15 cellular contexts compared by ENCODE assay signal in the genomic region with DNA sequence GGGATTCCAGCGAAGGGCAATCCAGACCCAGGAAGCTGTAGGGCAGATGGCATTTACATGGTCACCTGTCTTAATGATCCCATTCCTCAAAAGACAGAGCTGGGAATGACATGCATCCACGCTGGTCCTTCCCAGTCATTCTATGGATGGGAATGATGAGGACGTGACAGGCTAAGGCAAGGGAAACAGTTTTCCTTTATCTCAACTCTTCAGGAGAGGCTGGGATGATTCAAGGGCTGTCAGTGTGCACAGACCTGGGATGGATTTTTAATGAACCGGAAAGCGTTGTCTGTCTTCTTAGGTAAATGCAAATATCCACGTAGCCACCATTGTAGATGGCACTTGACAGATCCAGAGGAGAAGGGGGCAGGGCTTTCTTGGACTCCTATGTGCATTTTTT.
DNase-seq lines count a peak whose midpoint lies in the region; ATAC-seq lines count a peak whose summit lies in the region.
"Had no signal": no experiment of that assay in that cellular context is flagged by ENCODE, and none has a peak within 500 bp of the region (broad histone marks: within the 10 kb centered on the region; RNA-seq: fewer than 3 reads in every experiment).

No MANE protein-coding gene starts in this region.

- H3K27ac ChIP-seq in Karpas-422 (ENCODE audit: low read length) (peak overlapping the region; percentile 87), neuronal stem cell (replicated peaks; ENCODE audit: low read length) (no peak overlapping the region)
- H3K27ac ChIP-seq: 22Rv1; A549; BLaER1 treated with 17β-estradiol and CSF1 and Interleukin-3, amounts not matched to agents 10 nM and 100 nM; C4-2B had no signal

- H2BK5ac ChIP-seq in neuronal stem cell (ENCODE audit: low read length): no peak overlapping the region

- H3K9ac ChIP-seq in Karpas-422 (ENCODE audit: low read length): peak overlapping the region; percentile 52
- H3K9ac ChIP-seq in neuronal stem cell (ENCODE audit: low read depth, low read length, poor library complexity): no peak overlapping the region
- H3K9ac ChIP-seq: BLaER1 treated with 17β-estradiol and CSF1 and Interleukin-3, amounts not matched to agents 10 nM and 100 nM had no signal

- no peak overlapping the region for H4K91ac ChIP-seq in neuronal stem cell (ENCODE audit: low read depth, low read length, poor library complexity)

- no peak overlapping the region for H2AFZ ChIP-seq in Karpas-422 (ENCODE audit: low read length)
- H2AFZ ChIP-seq in neuronal stem cell (ENCODE audit: low read length): no peak overlapping the region

- intact Hi-C loops in sciatic nerve (cut with DNase I): no loop called here

- H3K9me3 ChIP-seq in Karpas-422 (ENCODE audit: low read length) (no peaks in the 10 kb centered on the region), neuronal stem cell (replicated peaks in 1 of 2; ENCODE audit: control insufficient read depth in 2 of 2, insufficient read depth in 1 of 2, low read depth in 1 of 2, low read length in 2 of 2) (no peaks in the 10 kb centered on the region)
- H3K9me3 ChIP-seq: A549; BLaER1 treated with 17β-estradiol and CSF1 and Interleukin-3, amounts not matched to agents 10 nM and 100 nM; Caco-2 had no signal

- no peak overlapping the region for H3K23ac ChIP-seq in neuronal stem cell (ENCODE audit: low read depth, low read length, poor library complexity)

- H4K20me1 ChIP-seq in Karpas-422 (ENCODE audit: insufficient read depth, low read depth, low read length): no peaks in the 10 kb centered on the region

- H3K9me2 ChIP-seq in Karpas-422 (replicated peaks; ENCODE audit: insufficient read depth, low read length): no peaks in the 10 kb centered on the region

- H3K79me1 ChIP-seq in neuronal stem cell (ENCODE audit: low read depth, low read length): no peaks in the 10 kb centered on the region

- H3K14ac ChIP-seq in neuronal stem cell (ENCODE audit: low read length): peak overlapping the region; percentile 61

- ATAC-seq in HG02642 (IDR thresholded peaks at IDR 0.05; ENCODE audit: poor library complexity, unreplicated experiment) (no peak), sciatic nerve (no peak)
- ATAC-seq: A549; CD8-positive, alpha-beta T cell had no signal

- H2BK15ac ChIP-seq in neuronal stem cell (ENCODE audit: low read length): no peak overlapping the region

- H3K27me3 ChIP-seq in Karpas-422 (ENCODE audit: low read length): no peaks in the 10 kb centered on the region
- H3K27me3 ChIP-seq in neuronal stem cell (ENCODE audit: control insufficient read depth in 3 of 3, insufficient read depth in 3 of 3, low read depth in 1 of 3, low read length in 3 of 3): no peaks in the 10 kb centered on the region

- no peak overlapping the region for H2AK5ac ChIP-seq in neuronal stem cell (ENCODE audit: low read depth, low read length)

- H2BK12ac ChIP-seq in neuronal stem cell (ENCODE audit: low read length): no peak overlapping the region

- H3K18ac ChIP-seq in neuronal stem cell (ENCODE audit: low read length): no peak overlapping the region

- H3K4me3 ChIP-seq in Karpas-422 (ENCODE audit: low read length) (no peak overlapping the region), neuronal stem cell (ENCODE audit: low read length in 2 of 2) (no peak overlapping the region)
- H3K4me3 ChIP-seq: A549; BLaER1 treated with 17β-estradiol and CSF1 and Interleukin-3, amounts not matched to agents 10 nM and 100 nM had no signal

- H3K4me1 ChIP-seq in Karpas-422 (ENCODE audit: low read length): peaks cover 78% of the 10 kb centered on the region
- no peaks in the 10 kb centered on the region for H3K4me1 ChIP-seq in neuronal stem cell (ENCODE audit: control insufficient read depth in 2 of 2, insufficient read depth in 1 of 2, low read depth in 1 of 2, low read length in 2 of 2)
- H3K4me1 ChIP-seq: A549, Caco-2 had no signal

- no peak overlapping the region for H3K4ac ChIP-seq in neuronal stem cell (ENCODE audit: low read length)

- H2BK120ac ChIP-seq in neuronal stem cell (ENCODE audit: low read depth, low read length): no peak overlapping the region

- H3K79me2 ChIP-seq in Karpas-422 (ENCODE audit: low read length): no peaks in the 10 kb centered on the region

- DNase-seq in Karpas-422: peak; percentile 69
- DNase-seq in NCI-H187 treated with DMSO at 0.1 percent for 48 hours (lab: John Stamatoyannopoulos, UW): peak; percentile 56
- no peak for DNase-seq in neuronal stem cell (ENCODE audit: low spot score)
- DNase-seq in sciatic nerve (ENCODE audit: low spot score): no peak
- DNase-seq: AML-193; Caco-2; Calu3; CD4-positive, alpha-beta T cell; CD8-positive, alpha-beta T cell; GF-D8 had no signal

- H4K8ac ChIP-seq in neuronal stem cell (ENCODE audit: low read depth, low read length): no peak overlapping the region

- H3K36me3 ChIP-seq in Karpas-422 (ENCODE audit: insufficient read depth, low read length) (no peaks in the 10 kb centered on the region), neuronal stem cell (replicated peaks in 1 of 2; ENCODE audit: control insufficient read depth in 2 of 2, insufficient read depth in 2 of 2, low read length in 2 of 2) (no peaks in the 10 kb centered on the region)
- H3K36me3 ChIP-seq: BLaER1 treated with 17β-estradiol and CSF1 and Interleukin-3, amounts not matched to agents 10 nM and 100 nM had no signal

- no CpG with 5 or more reads among the region's 6 CpGs for WGBS in neuronal stem cell (ENCODE audit: extremely low coverage in 2 of 2, insufficient read length in 2 of 2, insufficient replicate concordance in 1 of 2), 2 donors

- H3K4me2 ChIP-seq in Karpas-422 (ENCODE audit: low read depth, low read length, poor library complexity, severe bottlenecking): no peak overlapping the region
- H3K4me2 ChIP-seq in neuronal stem cell (ENCODE audit: insufficient read depth, low read length, poor library complexity, severe bottlenecking): no peak overlapping the region
- H3K4me2 ChIP-seq: A549 had no signal

Comparison
In these comparisons a context has a peak if more than half of its experiments do, and no peak if none do; other contexts are left out.
1. DNase-seq: peak in Karpas-422 (single experiment) and NCI-H187 treated with DMSO at 0.1 percent for 48 hours (single experiment); none in neuronal stem cell (single experiment) and sciatic nerve (single experiment).